Comparison of ENCODE assay signal across 1 cellular context in the genomic region with DNA sequence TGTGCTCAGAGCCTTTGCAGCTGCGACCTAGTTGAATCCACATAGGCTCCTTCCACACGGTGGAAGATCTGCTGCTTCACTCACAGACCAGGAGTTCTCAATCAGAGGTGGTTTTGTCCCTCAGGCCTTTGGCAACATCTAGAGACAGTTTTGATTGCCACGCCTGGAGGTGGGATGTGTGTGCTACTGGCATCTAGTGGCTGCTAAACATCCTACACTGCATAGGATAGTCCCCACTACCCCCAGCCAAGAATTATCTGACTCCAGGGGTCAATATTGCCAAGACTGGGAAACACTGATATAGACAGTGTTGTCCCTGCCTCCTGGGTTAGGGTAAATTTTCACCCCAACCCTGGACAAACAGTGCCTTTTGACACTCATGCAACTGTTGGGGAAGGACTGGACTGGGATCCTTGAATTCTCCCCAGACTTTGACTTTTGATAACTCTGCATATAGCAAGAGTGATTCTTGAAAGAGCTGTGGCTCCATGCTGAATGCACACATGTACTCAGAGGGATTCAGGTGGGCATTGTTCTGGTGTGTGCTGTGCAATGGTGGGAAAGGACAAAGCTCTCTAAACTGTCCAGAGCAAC.
TF ChIP-seq lines count a peak whose summit lies in the region.

No MANE protein-coding gene starts in this region.

TF ChIP-seq in endothelial cell of umbilical vein, 7 proteins besides CTCF, POLR2A, EP300 and RAD21 (continued from another document):
- TF ChIP-seq JUN (IDR thresholded peaks at IDR 0.05; ENCODE audit: borderline replicate concordance, insufficient read depth, insufficient read length, low read depth) (no peak), POLR2AphosphoS5 (IDR thresholded peaks at IDR 0.05; ENCODE audit: insufficient read depth, low read depth, low read length) (no peak), FOS (IDR thresholded peaks at IDR 0.05; ENCODE audit: borderline replicate concordance, insufficient read depth, low read length) (no peak)
